In the genomic region with DNA sequence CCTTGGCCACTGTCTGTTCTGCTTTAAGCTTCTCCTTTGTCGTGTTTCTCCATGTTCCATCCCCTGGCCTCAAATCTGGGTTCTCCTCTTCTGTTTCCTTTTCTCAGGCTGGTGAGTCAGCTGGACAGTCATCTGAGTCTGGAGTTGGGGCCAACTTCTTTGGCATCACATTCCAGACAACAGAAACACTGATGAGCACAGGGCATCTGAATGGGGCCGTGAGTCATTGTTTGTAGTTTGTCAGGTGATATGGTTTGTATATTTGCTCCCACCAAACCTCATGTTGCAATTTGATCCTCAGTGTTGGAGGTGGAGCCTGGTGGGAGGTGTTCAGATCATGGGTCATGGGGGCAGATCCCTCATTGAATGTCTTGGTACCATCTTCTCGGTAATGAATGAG, we compare ENCODE assay signal across 12 cellular contexts. TPM values are rescaled to one million over a fixed set of nuclear protein-coding genes. Genes with fewer than 3 reads are reported as not detected.
DNase-seq lines count a peak whose midpoint lies in the region; ATAC-seq and TF ChIP-seq lines count a peak whose summit lies in the region.
"Had no signal": no experiment of that assay in that cellular context is flagged by ENCODE, and none has a peak within 500 bp of the region (broad histone marks: within the 10 kb centered on the region; RNA-seq: fewer than 3 reads in every experiment).

No MANE protein-coding gene starts in this region.

- in situ Hi-C loops in Caki2 (cut with HindIII; ENCODE audit: low pct_unique_long_range_greater_than_20kb, low sequenced_read_pairs) = no loop called here

- no peaks in the 10 kb centered on the region for H3K36me3 Mint-ChIP-seq in activated T-cell treated with anti-CD3 and anti-CD28 coated beads, Interleukin-2, amount 50 U/mL, for 72 hours (ENCODE audit: insufficient read depth in 2 of 2)

- H3K9me3 Mint-ChIP-seq in activated T-cell treated with anti-CD3 and anti-CD28 coated beads, Interleukin-2, amount 50 U/mL, for 72 hours = no peaks in the 10 kb centered on the region
- H3K9me3 Mint-ChIP-seq: stimulated activated naive CD8-positive, alpha-beta T cell treated with anti-CD3 and anti-CD28 coated beads, Interleukin-15, Interleukin-2, amounts not matched to agents 100 ng/mL and 50 ng/mL, for 24 hours had no signal

- TF ChIP-seq CTCF in coronary artery (IDR thresholded peaks at IDR 0.05) (no peak), omental fat pad (IDR thresholded peaks at IDR 0.05) (no peak)

- no peak overlapping the region for H3K4me3 Mint-ChIP-seq in activated T-cell treated with anti-CD3 and anti-CD28 coated beads, Interleukin-2, amount 50 U/mL, for 72 hours
- H3K4me3 Mint-ChIP-seq: stimulated activated naive CD8-positive, alpha-beta T cell treated with anti-CD3 and anti-CD28 coated beads, Interleukin-15, Interleukin-2, amounts not matched to agents 100 ng/mL and 50 ng/mL, for 24 hours had no signal

- H3K4me3 ChIP-seq in coronary artery = no peak overlapping the region

- H3K27ac ChIP-seq in coronary artery = no peak overlapping the region

- ATAC-seq in omental fat pad (ENCODE audit: low FRiP score) (peak; percentile 33), GM21360 (IDR thresholded peaks at IDR 0.05; ENCODE audit: unreplicated experiment) (no peak)
- ATAC-seq in activated T-cell treated with anti-CD3 and anti-CD28 coated beads, Interleukin-2, amount 50 U/mL, for 72 hours (replicated peaks in 1 of 2) = no peak

- peak; percentile 91 for DNase-seq in Caki2 (ENCODE audit: low read depth)
- DNase-seq in HS-5 (ENCODE audit: low read depth) = peak; percentile 88
- DNase-seq in coronary artery (ENCODE audit: low spot score) = peak; percentile 29
- DNase-seq in omental fat pad (ENCODE audit: low spot score) = no peak
- no peak for DNase-seq in NCI-H128 (lab: John Stamatoyannopoulos, UW; ENCODE audit: unreplicated experiment)
- no peak for DNase-seq in activated T-cell treated with anti-CD3 and anti-CD28 coated beads, Interleukin-2, amount 50 U/mL, for 72 hours
- no peak for DNase-seq in medulla oblongata (ENCODE audit: extremely low spot score)
- DNase-seq: GF-D8, Right ventricle myocardium superior had no signal

- no peaks in the 10 kb centered on the region for H3K4me1 Mint-ChIP-seq in activated T-cell treated with anti-CD3 and anti-CD28 coated beads, Interleukin-2, amount 50 U/mL, for 72 hours (ENCODE audit: low read depth)

- no peak overlapping the region for H3K27ac Mint-ChIP-seq in activated T-cell treated with anti-CD3 and anti-CD28 coated beads, Interleukin-2, amount 50 U/mL, for 72 hours
- H3K27ac Mint-ChIP-seq: stimulated activated naive CD8-positive, alpha-beta T cell treated with anti-CD3 and anti-CD28 coated beads, Interleukin-15, Interleukin-2, amounts not matched to agents 100 ng/mL and 50 ng/mL, for 24 hours had no signal

- peaks cover 52% of the 10 kb centered on the region for H3K27me3 Mint-ChIP-seq in activated T-cell treated with anti-CD3 and anti-CD28 coated beads, Interleukin-2, amount 50 U/mL, for 72 hours (ENCODE audit: low read depth)

RNA-seq across cellular contexts. Expression of a gene that starts 14.3 kb away (rescaled TPM):
- not detected in 2 replicates for total RNA-seq in Caki2 (2014; rRNA removed; shearing (Covaris generic); ENCODE audit: low replicate concordance)
- total RNA-seq in omental fat pad = not detected
- total RNA-seq in activated T-cell treated with anti-CD3 and anti-CD28 coated beads, Interleukin-2, amount 50 U/mL, for 72 hours = not detected
- total RNA-seq: glomerular endothelial cell, Right ventricle myocardium superior had no signal

RNA-seq across cellular contexts. Expression of a gene that starts 58.5 kb away (rescaled TPM):
- total RNA-seq in Caki2 (2014; rRNA removed; shearing (Covaris generic); ENCODE audit: low replicate concordance) = 1.7 TPM in 1 of 2 replicates, not detected in the other
- total RNA-seq in omental fat pad = not detected
- total RNA-seq in activated T-cell treated with anti-CD3 and anti-CD28 coated beads, Interleukin-2, amount 50 U/mL, for 72 hours = not detected
- total RNA-seq: glomerular endothelial cell had no signal

Comparison
In these comparisons a context has a peak if more than half of its experiments do, and no peak if none do; other contexts are left out.
1. DNase-seq: peak in Caki2 (single experiment), HS-5 (single experiment) and coronary artery (single experiment); none in omental fat pad (single experiment), NCI-H128 (single experiment), activated T-cell treated with anti-CD3 and anti-CD28 coated beads, Interleukin-2, amount 50 U/mL, for 72 hours (0 of 2) and medulla oblongata (single experiment).